Comparison of ENCODE assay signal across 8 cellular contexts in genomic region chr11:36431429-36432092, GRCh38.
DNase-seq lines count a peak whose midpoint lies in the region; ATAC-seq and TF ChIP-seq lines count a peak whose summit lies in the region.

No MANE protein-coding gene starts in this region.

- H3K4me3 ChIP-seq in CD4-positive, alpha-beta memory T cell (ENCODE audit: low read length in 2 of 2) = no peak overlapping the region
- H3K4me3 ChIP-seq in transverse colon = no peak overlapping the region

- in situ Hi-C loops in transverse colon (cut with MboI; ENCODE audit: low pct_ligation_motif_present in 1 of 4, low pct_unique_long_range_greater_than_20kb in 1 of 4, low sequenced_read_pairs in 3 of 4) = no loop called here

- no peak overlapping the region for H3K4me3 Mint-ChIP-seq in CD4-positive, alpha-beta memory T cell

- H3K27me3 ChIP-seq in CD4-positive, alpha-beta memory T cell (ENCODE audit: insufficient read depth, low read length) = no peaks in the 10 kb centered on the region
- H3K27me3 ChIP-seq in transverse colon = no peaks in the 10 kb centered on the region

- no peak overlapping the region for H3K27ac ChIP-seq in CD4-positive, alpha-beta memory T cell (ENCODE audit: low read depth, low read length)
- peak overlapping the region in 2 of 4 donors; percentile 22 to 41 for H3K27ac ChIP-seq in transverse colon

- H3K36me3 ChIP-seq in CD4-positive, alpha-beta memory T cell (ENCODE audit: insufficient read depth, low read length) = no peaks in the 10 kb centered on the region
- H3K36me3 ChIP-seq in transverse colon = peaks cover 0 to 23% (median 6%) of the 10 kb centered on the region in 4 donors

- TF ChIP-seq CTCF in transverse colon (IDR thresholded peaks at IDR 0.05) = no peak

- peaks cover 4 to 37% (median 15%) of the 10 kb centered on the region in 4 donors for H3K4me1 Mint-ChIP-seq in CD4-positive, alpha-beta memory T cell

- peaks cover 0 to 2% (median 0%) of the 10 kb centered on the region in 8 donors for H3K9me3 Mint-ChIP-seq in CD4-positive, alpha-beta memory T cell

- H3K27me3 Mint-ChIP-seq in CD4-positive, alpha-beta memory T cell = no peaks in the 10 kb centered on the region

- peaks cover 2% of the 10 kb centered on the region for H3K4me1 ChIP-seq in CD4-positive, alpha-beta memory T cell (ENCODE audit: insufficient read depth, low read length)
- peaks cover 0 to 8% (median 2%) of the 10 kb centered on the region in 4 donors for H3K4me1 ChIP-seq in transverse colon

- no peak for DNase-seq in CD4-positive, alpha-beta memory T cell
- peak; percentile 71 for DNase-seq in HS-5 (ENCODE audit: low read depth)
- DNase-seq in amniotic epithelial cell (ENCODE audit: low read depth) = peak; percentile 98
- DNase-seq in kidney tubule cell (ENCODE audit: low spot score) = peak; percentile 95
- DNase-seq in transverse colon = peak; percentile 57
- DNase-seq in NCI-H1694 treated with DMSO at 0.1 percent for 48 hours (lab: John Stamatoyannopoulos, UW) = no peak

- 66 to 71% methylated on average over 9 to 11 of the region's 11 CpGs for WGBS in transverse colon (ENCODE audit: low coverage in 1 of 2), 2 donors

- intact Hi-C loops in CD4-positive, alpha-beta memory T cell (cut with micrococcal nuclease) = no loop called here
- intact Hi-C loops in transverse colon (cut with DNase I; ENCODE audit: low total_unique reads) = no loop called here

- H3K27ac Mint-ChIP-seq in CD4-positive, alpha-beta memory T cell = peak overlapping the region in 4 of 7 donors; percentile 22 to 62 (median 42)

- TF ChIP-seq EP300 in transverse colon (IDR thresholded peaks at IDR 0.05; ENCODE audit: low read depth) = no peak

- CTCF ChIA-PET in CD4-positive, alpha-beta memory T cell (lab: Charles Lee; ENCODE audit: partially characterized antibody) = interaction anchor here (0.7 to 1.3 kb wide), 3 partner anchors 8 to 79 kb away, joined by 3 read pairs; no protein-coding TSS in a partner anchor

- ATAC-seq in HG02623 (IDR thresholded peaks at IDR 0.05; ENCODE audit: unreplicated experiment) = no peak
- ATAC-seq in GM18498 (IDR thresholded peaks at IDR 0.05; ENCODE audit: unreplicated experiment) = no peak

- TF ChIP-seq POLR2A in transverse colon (IDR thresholded peaks at IDR 0.05) = no peak

- H3K36me3 Mint-ChIP-seq in CD4-positive, alpha-beta memory T cell = peaks cover 26 to 55% of the 10 kb centered on the region in 2 donors

- no peaks in the 10 kb centered on the region for H3K9me3 ChIP-seq in CD4-positive, alpha-beta memory T cell (ENCODE audit: control insufficient read depth in 1 of 2, low read length in 2 of 2)
- no peaks in the 10 kb centered on the region for H3K9me3 ChIP-seq in transverse colon

- POLR2A ChIA-PET in CD4-positive, alpha-beta memory T cell (lab: Charles Lee; ENCODE audit: partially characterized antibody) = interaction anchor here (0.9 kb wide), 1 partner anchor 9 kb away, joined by 3 read pairs; no protein-coding TSS in a partner anchor

Comparison
In these comparisons a context has a peak if more than half of its experiments do, and no peak if none do; other contexts are left out.
1. DNase-seq: peak in HS-5 (single experiment), amniotic epithelial cell (single experiment), kidney tubule cell (single experiment) and transverse colon (single experiment); none in CD4-positive, alpha-beta memory T cell (0 of 5) and NCI-H1694 treated with DMSO at 0.1 percent for 48 hours (single experiment).